ENCODE assay signal across 8 cellular contexts in genomic region chr13:51583875-51584730, GRCh38. TPM values are rescaled to one million over a fixed set of nuclear protein-coding genes. Genes with fewer than 3 reads are reported as not detected.
A peak's percentile ranks its signal among the peaks of the same experiment; 100 is the strongest.
DNase-seq lines count a peak whose midpoint lies in the region; ATAC-seq, FAIRE-seq and TF ChIP-seq lines count a peak whose summit lies in the region.

Gene WDFY2 (plus strand): TSS chr13:51584462. CDS start chr13:51584688, 226 bp downstream.

- peak within 1 kb of the TSS; percentile 93 to 98 (median 94) for H3K27ac ChIP-seq in sigmoid colon

- no peaks in the 10 kb centered on the region for H3K36me3 Mint-ChIP-seq in brain

- H3K9me3 ChIP-seq in sigmoid colon, result no peaks in the 10 kb centered on the region

- DNase-seq in 8988T (peak; percentile 56), NCI-H2107 treated with DMSO at 0.1 percent for 48 hours (lab: John Stamatoyannopoulos, UW; ENCODE audit: unreplicated experiment) (peak; percentile 98), iPS DF 4.7 (ENCODE audit: extremely low read depth, low spot score) (peak; percentile 98), sigmoid colon (peak; percentile 100)

- H3K27ac Mint-ChIP-seq in brain, result peak within 1 kb of the TSS; percentile 91 to 99 (median 99)

- peaks cover 50% of the 10 kb centered on the region for H3K4me1 Mint-ChIP-seq in brain

- H3K27me3 ChIP-seq in sigmoid colon, result no peaks in the 10 kb centered on the region

- ATAC-seq in GM18520 (IDR thresholded peaks at IDR 0.05; ENCODE audit: unreplicated experiment) (peak; percentile 65), HG03064 (IDR thresholded peaks at IDR 0.05; ENCODE audit: low read depth, unreplicated experiment) (peak; percentile 69)

- peaks cover 15% of the 10 kb centered on the region for H3K27me3 Mint-ChIP-seq in brain

- H3K9me3 Mint-ChIP-seq in brain, result peaks cover 0 to 3% (median 0%) of the 10 kb centered on the region in 5 experiments

- TF ChIP-seq POLR2A in sigmoid colon (IDR thresholded peaks at IDR 0.05), result peak; percentile 59 to 76

- H3K36me3 ChIP-seq in sigmoid colon, result no peaks in the 10 kb centered on the region

- H3K4me3 ChIP-seq in sigmoid colon, result peak within 1 kb of the TSS; percentile 80 to 91 (median 84)

- peak in 1 of 4 donors; percentile 56 for TF ChIP-seq EP300 in sigmoid colon (IDR thresholded peaks at IDR 0.05)

- TF ChIP-seq CTCF in brain (conservative IDR thresholded peaks at IDR 0.05), result no peak
- TF ChIP-seq CTCF in sigmoid colon (IDR thresholded peaks at IDR 0.05), result no peak

- H3K4me3 Mint-ChIP-seq in brain, result peak within 1 kb of the TSS; percentile 91 to 98 (median 95)

- 0 to 1% methylated on average over 81 of the region's 81 CpGs for WGBS in sigmoid colon, 2 donors

- intact Hi-C loops in sigmoid colon (cut with DNase I), result loop anchor here (1.0 to 10.0 kb wide), 8 partner anchors 41 to 1071 kb away; partner anchors contain the start of genes ALG11, ATP7B, INTS6 and SUGT1

- peaks cover 0 to 25% (median 20%) of the 10 kb centered on the region in 4 donors for H3K4me1 ChIP-seq in sigmoid colon

- peak; percentile 98 for FAIRE-seq in TTC549 (lab: Jason Lieb, UNC)

RNA-seq across cellular contexts. Expression of gene WDFY2, which starts in this region (rescaled TPM):
- 2.8 TPM for polyA plus RNA-seq in brain (ENCODE audit: insufficient read depth, low read depth, low replicate concordance)
- total RNA-seq in sigmoid colon, result 10 to 100 TPM in 2 of 4 donors, 1 to 10 TPM in 2; 7.3 to 18.3 (median 9.9) TPM
- 1 to 10 TPM in 1 of 3 donors, under 1 TPM in 2; 0.60 to 2.7 (median 0.92) TPM for polyA plus RNA-seq in sigmoid colon

Comparison
In these comparisons a context has a peak if more than half of its experiments do, and no peak if none do; other contexts are left out.
1. Peak in every context shown above with its lines: DNase-seq, ATAC-seq, H3K4me3 ChIP-seq and H3K27ac ChIP-seq.